18 cellular contexts compared by ENCODE assay signal in genomic region chr19:29239220-29239776, GRCh38.
"Had no signal": no experiment of that assay in that cellular context is flagged by ENCODE, and none has a peak within 500 bp of the region (broad histone marks: within the 10 kb centered on the region; RNA-seq: fewer than 3 reads in every experiment).

No MANE protein-coding gene starts in this region.

- H3K79me2 ChIP-seq: hepatocyte had no signal

- H3K4me2 ChIP-seq: hepatocyte had no signal

- H3K4me1 ChIP-seq: foreskin keratinocyte, prostate gland, spleen, tibial artery had no signal

- H3K36me3 ChIP-seq: neutrophil, ovary, prostate gland, spleen, tibial artery had no signal

- H3K9me3 ChIP-seq: neutrophil, ovary, prostate gland had no signal

- H3K27ac ChIP-seq: foreskin keratinocyte, hepatocyte, neutrophil, ovary, prostate gland, spleen, tibial artery had no signal

- DNase-seq: activated CD4-positive, alpha-beta T cell treated with anti-CD3 and anti-CD28 coated beads, Interleukin-2, amount 10 ng/mL, durations not matched to agents 7 days and 5 days; activated CD8-positive, alpha-beta memory T cell treated with anti-CD3 and anti-CD28 coated beads, Interleukin-2, amount 10 ng/mL, durations not matched to agents 7 days and 5 days; activated CD8-positive, alpha-beta T cell treated with anti-CD3 and anti-CD28 coated beads for 36 hours; activated gamma-delta T cell treated with Interleukin-2 at 50 U/mL for 16 hours; activated T-cell treated with anti-CD3 and anti-CD28 coated beads for 4 hours; aorta; central memory CD4-positive, alpha-beta T cell; effector memory CD4-positive, alpha-beta T cell; foreskin keratinocyte; ovary; spleen; stimulated activated CD4-positive, alpha-beta T cell treated with anti-CD3 and anti-CD28 coated beads, Interleukin-4, amount 100 ng/mL, for 1 hour; T-helper 9 cell; tibial artery had no signal

- H2AFZ ChIP-seq: hepatocyte had no signal

- ATAC-seq: activated CD8-positive, alpha-beta memory T cell treated with anti-CD3 and anti-CD28 coated beads, Interleukin-2, amount 10 ng/mL, durations not matched to agents 7 days and 5 days; activated CD8-positive, alpha-beta T cell treated with anti-CD3 and anti-CD28 coated beads for 36 hours; foreskin keratinocyte had no signal

- FAIRE-seq: islet of Langerhans had no signal

- H3K4me3 ChIP-seq: hepatocyte, ovary, prostate gland, spleen, tibial artery had no signal

- H3K27me3 ChIP-seq: foreskin keratinocyte, hepatocyte, ovary had no signal
